ENCODE assay signal across 8 cellular contexts in the genomic region with DNA sequence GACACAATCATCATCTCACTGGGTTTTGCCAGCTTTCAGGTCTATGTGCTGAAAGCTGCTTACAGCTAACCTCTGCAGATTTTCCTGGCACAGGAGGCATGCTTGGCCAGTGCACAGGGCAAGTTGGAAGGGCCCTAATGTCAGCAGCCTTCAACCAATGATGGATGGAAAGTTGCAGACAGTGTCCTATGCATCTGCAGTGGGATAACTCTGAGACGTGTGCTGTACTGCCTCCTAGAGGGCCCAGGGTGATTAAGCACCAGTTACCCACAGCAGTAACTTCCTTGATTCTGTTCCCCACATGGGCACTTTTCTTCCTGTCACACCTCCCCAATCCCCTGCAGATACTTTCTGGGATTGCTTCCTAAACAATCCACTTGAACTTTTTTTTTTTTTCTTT. TPM values are rescaled to one million over a fixed set of nuclear protein-coding genes. Genes with fewer than 3 reads are reported as not detected.
DNase-seq lines count a peak whose midpoint lies in the region; ATAC-seq, FAIRE-seq and TF ChIP-seq lines count a peak whose summit lies in the region.

No MANE protein-coding gene starts in this region.

- TF ChIP-seq CTCF in A673 (conservative IDR thresholded peaks at IDR 0.05; ENCODE audit: low read depth, low read length) (peak; percentile 61), GM12873 (IDR thresholded peaks at IDR 0.05; ENCODE audit: insufficient read depth, low read depth, low read length, missing control alignments) (peak; percentile 91), astrocyte (IDR thresholded peaks at IDR 0.05; ENCODE audit: insufficient read depth, low read depth, low read length) (peak; percentile 21), neural crest cell (conservative IDR thresholded peaks at IDR 0.05) (peak; percentile 47)

- no peaks in the 10 kb centered on the region for H3K79me2 ChIP-seq in astrocyte (ENCODE audit: insufficient read depth, low read length)

- H3K4me2 ChIP-seq in astrocyte (ENCODE audit: low read length) = no peak overlapping the region

- H4K20me1 ChIP-seq in astrocyte (ENCODE audit: insufficient read depth, low read length) = no peaks in the 10 kb centered on the region

- intact Hi-C loops in A673 (cut with micrococcal nuclease; ENCODE audit: unreplicated experiment) = no loop called here

- FAIRE-seq in astrocyte (lab: Jason Lieb, UNC) = no peak

- H3K9ac ChIP-seq in astrocyte (ENCODE audit: low read length) = no peak overlapping the region

- H3K9me3 Mint-ChIP-seq in astrocyte (ENCODE audit: unreplicated experiment) = no peaks in the 10 kb centered on the region
- H3K9me3 Mint-ChIP-seq in neural crest cell = peaks cover 4% of the 10 kb centered on the region
- H3K9me3 Mint-ChIP-seq in T-cell = no peaks in the 10 kb centered on the region

- H3K36me3 Mint-ChIP-seq in astrocyte (ENCODE audit: low read depth, unreplicated experiment) = no peaks in the 10 kb centered on the region
- H3K36me3 Mint-ChIP-seq in neural crest cell (ENCODE audit: low read depth) = no peaks in the 10 kb centered on the region
- no peaks in the 10 kb centered on the region for H3K36me3 Mint-ChIP-seq in T-cell

- H3K9me3 ChIP-seq in A673 (ENCODE audit: low read depth, low read length, poor library complexity, severe bottlenecking) = no peaks in the 10 kb centered on the region
- no peaks in the 10 kb centered on the region for H3K9me3 ChIP-seq in astrocyte (ENCODE audit: insufficient read depth, low read depth, low read length)

- no peak overlapping the region for H2AFZ ChIP-seq in astrocyte (ENCODE audit: low read depth, low read length)

- CTCF ChIA-PET in A673 (lab: Charles Lee) = no interaction called here
- CTCF ChIA-PET in T-cell (lab: Charles Lee) = no interaction called here

- no TSS peak for BruUV-seq in A673 (replicated peaks; lab: Mats Ljungman, UMichigan)

- H3K27ac ChIP-seq in A673 (ENCODE audit: low read depth, low read length, poor library complexity, severe bottlenecking) (no peak overlapping the region), astrocyte (ENCODE audit: low read depth, low read length) (no peak overlapping the region)

- H3K4me3 ChIP-seq in A673 (ENCODE audit: low read depth, low read length, poor library complexity, severe bottlenecking) (no peak overlapping the region), astrocyte (ENCODE audit: insufficient read depth, low read depth, low read length) (no peak overlapping the region)
- no peak overlapping the region for H3K4me3 ChIP-seq in Jurkat, Clone E6-1 (ENCODE audit: low read length)

- H3K27me3 ChIP-seq in A673 (replicated peaks; ENCODE audit: insufficient read depth, low read depth, low read length, poor library complexity) = no peaks in the 10 kb centered on the region
- no peaks in the 10 kb centered on the region for H3K27me3 ChIP-seq in astrocyte (ENCODE audit: insufficient read depth, low read length)

- DNase-seq in A673 (ENCODE audit: low spot score) = peak; percentile 31
- DNase-seq in Jurkat, Clone E6-1 (ENCODE audit: low read depth, low spot score) = peak; percentile 20
- no peak for DNase-seq in astrocyte (ENCODE audit: low read depth)
- DNase-seq in neural crest cell (ENCODE audit: low read depth, low spot score) = no peak
- DNase-seq in T-cell = no peak
- DNase-seq in activated effector memory CD4-positive, alpha-beta T cell treated with Interleukin-2 at 50 U/mL for 16 hours = no peak

- H3K27ac Mint-ChIP-seq in astrocyte (ENCODE audit: unreplicated experiment) = no peak overlapping the region
- H3K27ac Mint-ChIP-seq in neural crest cell (ENCODE audit: unreplicated experiment) = no peak overlapping the region
- H3K27ac Mint-ChIP-seq in T-cell = no peak overlapping the region

- H3K4me3 Mint-ChIP-seq in astrocyte (ENCODE audit: unreplicated experiment) (no peak overlapping the region), neural crest cell (no peak overlapping the region), T-cell (no peak overlapping the region)

- no peaks in the 10 kb centered on the region for H3K36me3 ChIP-seq in A673 (ENCODE audit: insufficient read depth, low read length, poor library complexity, severe bottlenecking)
- no peaks in the 10 kb centered on the region for H3K36me3 ChIP-seq in astrocyte (ENCODE audit: insufficient read depth, low read length)

- H3K4me1 ChIP-seq in A673 (ENCODE audit: insufficient read depth, low read length, poor library complexity, severe bottlenecking) (no peaks in the 10 kb centered on the region), astrocyte (ENCODE audit: insufficient read depth, low read length) (no peaks in the 10 kb centered on the region)

- POLR2A ChIA-PET in A673 (lab: Charles Lee; ENCODE audit: low non-redundant PET) = no interaction called here
- POLR2A ChIA-PET in T-cell (lab: Charles Lee) = no interaction called here

- H3K27me3 Mint-ChIP-seq in astrocyte (ENCODE audit: low read depth, unreplicated experiment) = peaks cover 11% of the 10 kb centered on the region
- H3K27me3 Mint-ChIP-seq in neural crest cell (ENCODE audit: low read depth) = peaks cover 13% of the 10 kb centered on the region
- peaks cover 4 to 6% of the 10 kb centered on the region in 2 donors for H3K27me3 Mint-ChIP-seq in T-cell

- no peaks in the 10 kb centered on the region for H3K4me1 Mint-ChIP-seq in astrocyte (ENCODE audit: low read depth, unreplicated experiment)
- no peaks in the 10 kb centered on the region for H3K4me1 Mint-ChIP-seq in neural crest cell
- H3K4me1 Mint-ChIP-seq in T-cell = no peaks in the 10 kb centered on the region

- ATAC-seq in T-cell (replicated peaks in 1 of 4) = no peak
- no peak for ATAC-seq in GM18870 (IDR thresholded peaks at IDR 0.05; ENCODE audit: unreplicated experiment)

RNA-seq across cellular contexts. Expression of a gene that starts 38.6 kb away (rescaled TPM):
- not detected in 2 replicates for total RNA-seq in A673 (2021)
- not detected for polyA plus RNA-seq in Jurkat, Clone E6-1 (2012; ENCODE audit: insufficient read depth, insufficient read length)
- total RNA-seq in astrocyte = 0.57 TPM in 1 of 2 replicates, not detected in the other
- total RNA-seq in neural crest cell = not detected in 2 replicates
- not detected for total RNA-seq in T-cell

RNA-seq across cellular contexts. Expression of a gene that starts 50.2 kb away (rescaled TPM):
- total RNA-seq in A673 (2021) = 39.1 and 41.4 TPM in 2 replicates
- polyA plus RNA-seq in Jurkat, Clone E6-1 (2012; ENCODE audit: insufficient read depth, insufficient read length) = 56.6 TPM
- total RNA-seq in astrocyte = 14.1 and 14.2 TPM in 2 replicates
- total RNA-seq in neural crest cell = 35.2 and 39.0 TPM in 2 replicates
- 10 to 100 TPM in 3 of 5 donors, 1 to 10 TPM in 2; 7.3 to 15.0 (median 12.8) TPM for total RNA-seq in T-cell

RNA-seq across cellular contexts. Expression of a gene that starts 50.5 kb away (rescaled TPM):
- total RNA-seq in A673 (2021) (171 and 188 TPM in 2 replicates), astrocyte (78.0 and 95.1 TPM in 2 replicates), neural crest cell (116 and 123 TPM in 2 replicates), T-cell (10 to 100 TPM; 53.6 to 68.9 (median 56.7) TPM)
- polyA plus RNA-seq in Jurkat, Clone E6-1 (2012; ENCODE audit: insufficient read depth, insufficient read length) = 235 TPM

Comparison
In these comparisons a context has a peak if more than half of its experiments do, and no peak if none do; other contexts are left out.
1. DNase-seq: peak in A673 (single experiment) and Jurkat, Clone E6-1 (single experiment); none in astrocyte (single experiment), neural crest cell (single experiment), T-cell (0 of 34) and activated effector memory CD4-positive, alpha-beta T cell treated with Interleukin-2 at 50 U/mL for 16 hours (single experiment).
2. CTCF ChIP-seq: peak in every context shown above with its lines; median percentile 91 in GM12873; 61 in A673; 47 in neural crest cell; 21 in astrocyte.